In the genomic region with DNA sequence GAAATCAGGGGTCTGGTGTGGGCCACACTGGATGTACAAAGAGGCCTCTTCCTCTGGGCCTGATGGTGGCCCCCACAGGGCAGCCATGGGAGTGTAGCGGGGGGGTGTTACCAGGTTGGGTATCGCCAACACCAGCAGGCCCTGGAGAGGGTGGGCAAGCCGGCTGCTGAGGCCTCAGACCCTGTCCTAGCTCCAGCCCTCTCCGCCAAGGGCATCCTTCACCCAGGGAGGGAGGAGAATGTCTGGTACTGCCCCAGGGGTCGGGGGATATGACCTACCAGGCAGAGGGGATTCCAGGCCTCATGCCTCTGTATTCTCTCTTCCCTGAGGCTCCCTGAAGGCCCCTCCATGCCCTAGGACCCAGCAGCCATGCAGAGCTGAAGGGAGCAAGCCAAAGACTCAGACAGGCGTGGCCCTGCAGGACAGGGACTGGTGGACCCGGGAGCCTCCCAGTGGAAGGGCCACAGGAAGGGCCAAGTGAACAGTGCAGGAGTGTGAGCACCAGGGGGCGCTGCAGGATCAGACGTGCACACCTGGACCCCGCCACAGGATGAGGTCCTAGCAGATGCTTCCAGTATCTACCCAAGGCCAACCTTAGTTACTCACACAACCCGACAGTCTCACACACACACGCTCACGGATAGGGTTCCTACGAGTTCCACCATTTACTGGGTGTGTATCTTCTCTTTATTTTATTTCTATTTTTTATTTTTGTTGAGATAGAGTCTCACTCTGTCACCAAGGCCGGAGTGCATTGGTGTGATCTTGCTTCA, we compare ENCODE assay signal across 1 cellular context.
TF ChIP-seq lines count a peak whose summit lies in the region.

No MANE protein-coding gene starts in this region.

TF ChIP-seq in HepG2, 621 proteins besides CTCF, POLR2A, EP300 and RAD21 (continued from another document and continues in another):
- peak; percentile 81 for TF ChIP-seq ZNF687 (CRISPR knock-in tag; IDR thresholded peaks at IDR 0.05)
- TF ChIP-seq ZNF713 (CRISPR knock-in tag; IDR thresholded peaks at IDR 0.05), result no peak
- no peak for TF ChIP-seq ZNF260 (CRISPR knock-in tag; IDR thresholded peaks at IDR 0.05; ENCODE audit: borderline replicate concordance, low read depth)
- no peak for TF ChIP-seq ZFAT (CRISPR knock-in tag; conservative IDR thresholded peaks at IDR 0.05)
- TF ChIP-seq ZSCAN9 (CRISPR knock-in tag; IDR thresholded peaks at IDR 0.05; ENCODE audit: borderline replicate concordance), result peak; percentile 77; the same call in 1 of the 2 replicates
- no peak for TF ChIP-seq ZNF484 (CRISPR knock-in tag; IDR thresholded peaks at IDR 0.05; ENCODE audit: borderline replicate concordance, low read depth)
- TF ChIP-seq ZKSCAN1 (IDR thresholded peaks at IDR 0.05; ENCODE audit: low read length), result peak; percentile 60; the same call in 1 of the 2 replicates
- TF ChIP-seq, protein P1, sequence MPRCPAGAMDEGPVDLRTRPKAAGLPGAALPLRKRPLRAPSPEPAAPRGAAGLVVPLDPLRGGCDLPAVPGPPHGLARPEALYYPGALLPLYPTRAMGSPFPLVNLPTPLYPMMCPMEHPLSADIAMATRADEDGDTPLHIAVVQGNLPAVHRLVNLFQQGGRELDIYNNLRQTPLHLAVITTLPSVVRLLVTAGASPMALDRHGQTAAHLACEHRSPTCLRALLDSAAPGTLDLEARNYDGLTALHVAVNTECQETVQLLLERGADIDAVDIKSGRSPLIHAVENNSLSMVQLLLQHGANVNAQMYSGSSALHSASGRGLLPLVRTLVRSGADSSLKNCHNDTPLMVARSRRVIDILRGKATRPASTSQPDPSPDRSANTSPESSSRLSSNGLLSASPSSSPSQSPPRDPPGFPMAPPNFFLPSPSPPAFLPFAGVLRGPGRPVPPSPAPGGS (CRISPR knock-in tag; IDR thresholded peaks at IDR 0.05), result peak; percentile 77
- TF ChIP-seq SIN3B (IDR thresholded peaks at IDR 0.05; ENCODE audit: low read length), result peak; percentile 68; the same call in 1 of the 2 replicates
- no peak for TF ChIP-seq ZNF382 (CRISPR knock-in tag; IDR thresholded peaks at IDR 0.05; ENCODE audit: borderline replicate concordance)
- no peak for TF ChIP-seq TCF7 (IDR thresholded peaks at IDR 0.05; ENCODE audit: low read depth)
- TF ChIP-seq ZBTB37 (CRISPR knock-in tag; IDR thresholded peaks at IDR 0.05), result no peak
- TF ChIP-seq BRD4 (CRISPR knock-in tag; IDR thresholded peaks at IDR 0.05), result no peak
- no peak for TF ChIP-seq ZNF569 (CRISPR knock-in tag; IDR thresholded peaks at IDR 0.05; ENCODE audit: borderline replicate concordance)
- TF ChIP-seq ZNF597 (CRISPR knock-in tag; IDR thresholded peaks at IDR 0.05), result no peak
- no peak for TF ChIP-seq TCF7L2 (IDR thresholded peaks at IDR 0.05; ENCODE audit: low read depth, low read length)
- no peak for TF ChIP-seq DNMT3B (CRISPR knock-in tag; conservative IDR thresholded peaks at IDR 0.05)
- TF ChIP-seq U2AF1 (optimal IDR thresholded peaks at IDR 0.05; ENCODE audit: low read depth, low read length), result no peak
- TF ChIP-seq MEIS2 (CRISPR knock-in tag; IDR thresholded peaks at IDR 0.05), result no peak; the same call in 1 of the 2 replicates
- no peak for TF ChIP-seq GABPA (IDR thresholded peaks at IDR 0.05; ENCODE audit: low read depth, low read length)
- TF ChIP-seq GABPA (CRISPR knock-in tag; IDR thresholded peaks at IDR 0.05; ENCODE audit: low read depth), result peak; percentile 23; the same call in 1 of the 2 replicates
- no peak for TF ChIP-seq ZIK1 (CRISPR knock-in tag; IDR thresholded peaks at IDR 0.05; ENCODE audit: borderline replicate concordance, low read depth)
- TF ChIP-seq GTF2F1 (IDR thresholded peaks at IDR 0.05; ENCODE audit: low read length), result no peak
- no peak for TF ChIP-seq ZNF235 (CRISPR knock-in tag; IDR thresholded peaks at IDR 0.05; ENCODE audit: borderline replicate concordance)
- TF ChIP-seq ELF4 (CRISPR knock-in tag; IDR thresholded peaks at IDR 0.05; ENCODE audit: borderline replicate concordance), result no peak
- TF ChIP-seq, protein P2, sequence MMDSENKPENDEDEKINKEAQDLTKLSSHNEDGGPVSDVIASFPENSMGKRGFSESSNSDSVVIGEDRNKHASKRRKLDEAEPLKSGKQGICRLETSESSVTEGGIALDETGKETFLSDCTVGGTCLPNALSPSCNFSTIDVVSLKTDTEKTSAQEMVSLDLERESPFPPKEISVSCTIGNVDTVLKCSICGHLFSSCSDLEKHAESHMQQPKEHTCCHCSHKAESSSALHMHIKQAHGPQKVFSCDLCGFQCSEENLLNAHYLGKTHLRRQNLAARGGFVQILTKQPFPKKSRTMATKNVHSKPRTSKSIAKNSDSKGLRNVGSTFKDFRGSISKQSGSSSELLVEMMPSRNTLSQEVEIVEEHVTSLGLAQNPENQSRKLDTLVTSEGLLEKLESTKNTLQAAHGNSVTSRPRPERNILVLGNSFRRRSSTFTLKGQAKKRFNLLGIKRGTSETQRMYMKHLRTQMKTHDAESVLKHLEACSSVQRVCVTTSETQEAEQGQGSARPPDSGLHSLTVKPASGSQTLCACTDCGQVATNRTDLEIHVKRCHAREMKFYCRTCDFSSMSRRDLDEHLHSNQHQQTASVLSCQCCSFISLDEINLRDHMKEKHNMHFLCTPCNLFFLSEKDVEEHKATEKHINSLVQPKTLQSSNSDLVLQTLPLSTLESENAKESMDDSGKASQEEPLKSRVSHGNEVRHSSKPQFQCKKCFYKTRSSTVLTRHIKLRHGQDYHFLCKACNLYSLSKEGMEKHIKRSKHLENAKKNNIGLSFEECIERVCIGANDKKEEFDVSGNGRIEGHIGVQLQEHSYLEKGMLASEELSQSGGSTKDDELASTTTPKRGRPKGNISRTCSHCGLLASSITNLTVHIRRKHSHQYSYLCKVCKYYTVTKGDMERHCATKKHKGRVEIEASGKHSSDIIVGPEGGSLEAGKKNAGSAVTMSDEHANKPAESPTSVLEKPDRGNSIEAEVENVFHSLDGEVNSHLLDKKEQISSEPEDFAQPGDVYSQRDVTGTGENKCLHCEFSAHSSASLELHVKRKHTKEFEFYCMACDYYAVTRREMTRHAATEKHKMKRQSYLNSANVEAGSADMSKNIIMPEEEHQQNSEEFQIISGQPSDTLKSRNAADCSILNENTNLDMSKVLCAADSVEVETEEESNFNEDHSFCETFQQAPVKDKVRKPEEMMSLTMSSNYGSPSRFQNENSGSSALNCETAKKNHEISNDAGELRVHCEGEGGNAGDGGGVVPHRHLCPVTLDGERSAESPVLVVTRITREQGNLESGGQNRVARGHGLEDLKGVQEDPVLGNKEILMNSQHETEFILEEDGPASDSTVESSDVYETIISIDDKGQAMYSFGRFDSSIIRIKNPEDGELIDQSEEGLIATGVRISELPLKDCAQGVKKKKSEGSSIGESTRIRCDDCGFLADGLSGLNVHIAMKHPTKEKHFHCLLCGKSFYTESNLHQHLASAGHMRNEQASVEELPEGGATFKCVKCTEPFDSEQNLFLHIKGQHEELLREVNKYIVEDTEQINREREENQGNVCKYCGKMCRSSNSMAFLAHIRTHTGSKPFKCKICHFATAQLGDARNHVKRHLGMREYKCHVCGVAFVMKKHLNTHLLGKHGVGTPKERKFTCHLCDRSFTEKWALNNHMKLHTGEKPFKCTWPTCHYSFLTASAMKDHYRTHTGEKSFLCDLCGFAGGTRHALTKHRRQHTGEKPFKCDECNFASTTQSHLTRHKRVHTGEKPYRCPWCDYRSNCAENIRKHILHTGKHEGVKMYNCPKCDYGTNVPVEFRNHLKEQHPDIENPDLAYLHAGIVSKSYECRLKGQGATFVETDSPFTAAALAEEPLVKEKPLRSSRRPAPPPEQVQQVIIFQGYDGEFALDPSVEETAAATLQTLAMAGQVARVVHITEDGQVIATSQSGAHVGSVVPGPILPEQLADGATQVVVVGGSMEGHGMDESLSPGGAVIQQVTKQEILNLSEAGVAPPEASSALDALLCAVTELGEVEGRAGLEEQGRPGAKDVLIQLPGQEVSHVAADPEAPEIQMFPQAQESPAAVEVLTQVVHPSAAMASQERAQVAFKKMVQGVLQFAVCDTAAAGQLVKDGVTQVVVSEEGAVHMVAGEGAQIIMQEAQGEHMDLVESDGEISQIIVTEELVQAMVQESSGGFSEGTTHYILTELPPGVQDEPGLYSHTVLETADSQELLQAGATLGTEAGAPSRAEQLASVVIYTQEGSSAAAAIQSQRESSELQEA (CRISPR knock-in tag; IDR thresholded peaks at IDR 0.05; ENCODE audit: not compliant biosample characterization), result peak; percentile 52
- TF ChIP-seq SOX13 (IDR thresholded peaks at IDR 0.05), result 0 out of 2 replicates have a peak, but pooled peaks have one; percentile 13
- no peak; a peak in 1 of 4 replicates for TF ChIP-seq SOX13 (CRISPR knock-in tag; conservative IDR thresholded peaks at IDR 0.05 in 1 of 2, IDR thresholded peaks at IDR 0.05 in 1 of 2)
- TF ChIP-seq, protein P3, sequence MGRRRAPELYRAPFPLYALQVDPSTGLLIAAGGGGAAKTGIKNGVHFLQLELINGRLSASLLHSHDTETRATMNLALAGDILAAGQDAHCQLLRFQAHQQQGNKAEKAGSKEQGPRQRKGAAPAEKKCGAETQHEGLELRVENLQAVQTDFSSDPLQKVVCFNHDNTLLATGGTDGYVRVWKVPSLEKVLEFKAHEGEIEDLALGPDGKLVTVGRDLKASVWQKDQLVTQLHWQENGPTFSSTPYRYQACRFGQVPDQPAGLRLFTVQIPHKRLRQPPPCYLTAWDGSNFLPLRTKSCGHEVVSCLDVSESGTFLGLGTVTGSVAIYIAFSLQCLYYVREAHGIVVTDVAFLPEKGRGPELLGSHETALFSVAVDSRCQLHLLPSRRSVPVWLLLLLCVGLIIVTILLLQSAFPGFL (CRISPR knock-in tag; IDR thresholded peaks at IDR 0.05), result no peak
- TF ChIP-seq TEAD3 (CRISPR knock-in tag; optimal IDR thresholded peaks at IDR 0.05; ENCODE audit: borderline replicate concordance), result peak; percentile 89
- TF ChIP-seq ATF7-NPFF (CRISPR knock-in tag; IDR thresholded peaks at IDR 0.05; ENCODE audit: low read depth), result peak; percentile 67; the same call in 1 of the 2 replicates
- TF ChIP-seq EED (CRISPR knock-in tag; IDR thresholded peaks at IDR 0.05), result peak; percentile 96
- TF ChIP-seq DPF2 (CRISPR knock-in tag; IDR thresholded peaks at IDR 0.05; ENCODE audit: borderline replicate concordance, low read depth), result no peak
- TF ChIP-seq CHD4 (IDR thresholded peaks at IDR 0.05; ENCODE audit: borderline replicate concordance, low read length), result no peak
- no peak for TF ChIP-seq PRDM4 (CRISPR knock-in tag; IDR thresholded peaks at IDR 0.05; ENCODE audit: borderline replicate concordance)
- peak; percentile 62; the same call in 1 of the 2 replicates for TF ChIP-seq PHF20 (CRISPR knock-in tag; IDR thresholded peaks at IDR 0.05)
- no peak for TF ChIP-seq CENPX (CRISPR knock-in tag; IDR thresholded peaks at IDR 0.05)
